ENCODE assay signal across 23 cellular contexts in genomic region chr19:45591638-45592005, GRCh38. TPM values are rescaled to one million over a fixed set of nuclear protein-coding genes. Genes with fewer than 3 reads are reported as not detected.
"Had no signal": no experiment of that assay in that cellular context is flagged by ENCODE, and none has a peak within 500 bp of the region (broad histone marks: within the 10 kb centered on the region; RNA-seq: fewer than 3 reads in every experiment).

No MANE protein-coding gene starts in this region.

- H3K9me3 ChIP-seq: gastrocnemius medialis, mucosa of descending colon, ovary, psoas muscle, spleen, testis, tibial artery, vagina had no signal

- H2AFZ ChIP-seq: neural progenitor cell had no signal

- H3K36me3 ChIP-seq: gastrocnemius medialis, neural progenitor cell, ovary, spleen, tibial artery, vagina had no signal

- H3K36me3 Mint-ChIP-seq: memory B cell, mesothelial cell of epicardium, neural progenitor cell had no signal

- H3K4me1 Mint-ChIP-seq: mesothelial cell of epicardium, nephron, neural progenitor cell had no signal

- H3K4me1 ChIP-seq: gastrocnemius medialis, neural progenitor cell, psoas muscle, testis, vagina had no signal

- H3K4me3 Mint-ChIP-seq: effector memory CD8-positive, alpha-beta T cell; memory B cell; mesothelial cell of epicardium; nephron; neural progenitor cell; stimulated activated naive CD8-positive, alpha-beta T cell treated with anti-CD3 and anti-CD28 coated beads, Interleukin-15, amount 100 ng/mL, for 72 hours had no signal

- FAIRE-seq: endometrium, kidney had no signal

- H3K4me3 ChIP-seq: gastrocnemius medialis, lung, mucosa of descending colon, neural progenitor cell, ovary, psoas muscle, skin epidermis, spleen, tibial artery, vagina had no signal

- H3K9me3 Mint-ChIP-seq: effector memory CD8-positive, alpha-beta T cell; memory B cell; mesothelial cell of epicardium; nephron; neural progenitor cell had no signal

- H3K9ac ChIP-seq: neural progenitor cell had no signal

- ATAC-seq: effector memory CD8-positive, alpha-beta T cell; gastrocnemius medialis had no signal

- H3K27me3 ChIP-seq: ovary, testis, vagina had no signal

- H3K4me2 ChIP-seq: neural progenitor cell had no signal

- H3K27ac ChIP-seq: neural progenitor cell, ovary, psoas muscle, testis, tibial artery, vagina had no signal

- H3K27ac Mint-ChIP-seq: effector memory CD8-positive, alpha-beta T cell; memory B cell; mesothelial cell of epicardium; nephron; neural progenitor cell; stimulated activated naive CD8-positive, alpha-beta T cell treated with anti-CD3 and anti-CD28 coated beads, Interleukin-15, amount 100 ng/mL, for 72 hours had no signal

- DNase-seq: cerebellar nuclear complex; cortex of kidney; effector memory CD8-positive, alpha-beta T cell; gastrocnemius medialis; occipital lobe; ovary; tibial artery had no signal

RNA-seq across cellular contexts. Expression of gene GPR4, which starts 10.4 kb away (rescaled TPM):
- total RNA-seq: mesothelial cell of epicardium; naive thymus-derived CD4-positive, alpha-beta T cell; renal cortical epithelial cell had no signal
- polyA plus RNA-seq: naive thymus-derived CD4-positive, alpha-beta T cell had no signal
